27 cellular contexts compared by ENCODE assay signal in genomic region chr2:239054921-239055320, GRCh38.
"Had no signal": no experiment of that assay in that cellular context is flagged by ENCODE, and none has a peak within 500 bp of the region (broad histone marks: within the 10 kb centered on the region; RNA-seq: fewer than 3 reads in every experiment).

No MANE protein-coding gene starts in this region.

- H3K27me3 Mint-ChIP-seq: activated naive CD4-positive, alpha-beta T cell treated with anti-CD3 and anti-CD28 coated beads, Interleukin-2, amount 10 ng/mL, durations not matched to agents 7 days and 5 days; activated naive CD8-positive, alpha-beta T cell treated with anti-CD3 and anti-CD28 coated beads, Interleukin-2, amount 10 ng/mL, durations not matched to agents 7 days and 5 days; activated T-cell treated with anti-CD3 and anti-CD28 coated beads, Interleukin-2, amount 50 U/mL, for 24 hours; brain had no signal

- H3K4me3 Mint-ChIP-seq: activated naive CD4-positive, alpha-beta T cell treated with anti-CD3 and anti-CD28 coated beads, Interleukin-2, amount 10 ng/mL, durations not matched to agents 7 days and 5 days; activated naive CD8-positive, alpha-beta T cell treated with anti-CD3 and anti-CD28 coated beads, Interleukin-2, amount 10 ng/mL, durations not matched to agents 7 days and 5 days; activated T-cell treated with anti-CD3 and anti-CD28 coated beads, Interleukin-2, amount 50 U/mL, for 24 hours; activated T-cell treated with anti-CD3 and anti-CD28 coated beads, Interleukin-2, amount 50 U/mL, for 72 hours; brain; WTC11 had no signal

- H3K4me3 ChIP-seq: ascending aorta, breast epithelium, cardiac muscle cell, colonic mucosa, esophagus squamous epithelium, gastroesophageal sphincter had no signal

- H3K27me3 ChIP-seq: ascending aorta, breast epithelium, cardiac muscle cell, colonic mucosa, esophagus squamous epithelium, gastroesophageal sphincter had no signal

- H3K4me1 Mint-ChIP-seq: activated naive CD4-positive, alpha-beta T cell treated with anti-CD3 and anti-CD28 coated beads, Interleukin-2, amount 10 ng/mL, durations not matched to agents 7 days and 5 days; activated naive CD8-positive, alpha-beta T cell treated with anti-CD3 and anti-CD28 coated beads, Interleukin-2, amount 10 ng/mL, durations not matched to agents 7 days and 5 days; brain; WTC11 had no signal

- DNase-seq: activated CD4-positive, alpha-beta T cell treated with anti-CD3 and anti-CD28 coated beads for 1 hour; activated CD4-positive, alpha-beta T cell treated with anti-CD3 and anti-CD28 coated beads for 4 hours; activated CD4-positive, alpha-beta T cell treated with anti-CD3 and anti-CD28 coated beads, Interleukin-2, amount 50 U/mL, for 1 hour; activated CD4-positive, alpha-beta T cell treated with anti-CD3 and anti-CD28 coated beads, Interleukin-2, amount 50 U/mL, for 48 hours; activated CD8-positive, alpha-beta memory T cell treated with anti-CD3 and anti-CD28 coated beads, Interleukin-2, amount 50 U/mL, for 48 hours; activated gamma-delta T cell; activated naive CD4-positive, alpha-beta T cell; activated naive CD4-positive, alpha-beta T cell treated with anti-CD3 and anti-CD28 coated beads, Interleukin-2, amount 10 ng/mL, durations not matched to agents 7 days and 5 days; activated naive CD8-positive, alpha-beta T cell treated with anti-CD3 and anti-CD28 coated beads, Interleukin-2, amount 10 ng/mL, durations not matched to agents 7 days and 5 days; activated T-cell treated with anti-CD3 and anti-CD28 coated beads for 4 hours; activated T-cell treated with anti-CD3 and anti-CD28 coated beads, Interleukin-2, amount 50 U/mL, for 24 hours; activated T-cell treated with anti-CD3 and anti-CD28 coated beads, Interleukin-2, amount 50 U/mL, for 72 hours; central memory CD4-positive, alpha-beta T cell; cerebellar nuclear complex; colonic mucosa; effector CD8-positive, alpha-beta T cell; esophagus squamous epithelium; foreskin melanocyte had no signal

- H3K4me1 ChIP-seq: ascending aorta, breast epithelium, colonic mucosa, esophagus squamous epithelium, gastroesophageal sphincter had no signal

- ATAC-seq: activated naive CD4-positive, alpha-beta T cell treated with anti-CD3 and anti-CD28 coated beads, Interleukin-2, amount 50 U/mL, for 72 hours; activated T-cell treated with anti-CD3 and anti-CD28 coated beads, Interleukin-2, amount 50 U/mL, for 72 hours; gastroesophageal sphincter; WTC11 had no signal

- H3K36me3 ChIP-seq: cardiac muscle cell had no signal

- H3K9me3 ChIP-seq: colonic mucosa had no signal

- H3K9me3 Mint-ChIP-seq: activated naive CD4-positive, alpha-beta T cell treated with anti-CD3 and anti-CD28 coated beads, Interleukin-2, amount 10 ng/mL, durations not matched to agents 7 days and 5 days; activated naive CD4-positive, alpha-beta T cell treated with anti-CD3 and anti-CD28 coated beads, Interleukin-2, amount 50 U/mL, for 72 hours; activated naive CD8-positive, alpha-beta T cell treated with anti-CD3 and anti-CD28 coated beads, Interleukin-2, amount 10 ng/mL, durations not matched to agents 7 days and 5 days; activated T-cell treated with anti-CD3 and anti-CD28 coated beads, Interleukin-2, amount 50 U/mL, for 24 hours; activated T-cell treated with anti-CD3 and anti-CD28 coated beads, Interleukin-2, amount 50 U/mL, for 72 hours; brain; WTC11 had no signal

- H3K27ac ChIP-seq: ascending aorta, breast epithelium, cardiac muscle cell, colonic mucosa, epithelial cell of prostate, esophagus squamous epithelium, gastroesophageal sphincter, VCaP had no signal

- H3K27ac Mint-ChIP-seq: activated naive CD4-positive, alpha-beta T cell treated with anti-CD3 and anti-CD28 coated beads, Interleukin-2, amount 10 ng/mL, durations not matched to agents 7 days and 5 days; activated T-cell treated with anti-CD3 and anti-CD28 coated beads, Interleukin-2, amount 50 U/mL, for 24 hours; activated T-cell treated with anti-CD3 and anti-CD28 coated beads, Interleukin-2, amount 50 U/mL, for 72 hours; WTC11 had no signal
